ENCODE assay signal across 1 cellular context in the genomic region with DNA sequence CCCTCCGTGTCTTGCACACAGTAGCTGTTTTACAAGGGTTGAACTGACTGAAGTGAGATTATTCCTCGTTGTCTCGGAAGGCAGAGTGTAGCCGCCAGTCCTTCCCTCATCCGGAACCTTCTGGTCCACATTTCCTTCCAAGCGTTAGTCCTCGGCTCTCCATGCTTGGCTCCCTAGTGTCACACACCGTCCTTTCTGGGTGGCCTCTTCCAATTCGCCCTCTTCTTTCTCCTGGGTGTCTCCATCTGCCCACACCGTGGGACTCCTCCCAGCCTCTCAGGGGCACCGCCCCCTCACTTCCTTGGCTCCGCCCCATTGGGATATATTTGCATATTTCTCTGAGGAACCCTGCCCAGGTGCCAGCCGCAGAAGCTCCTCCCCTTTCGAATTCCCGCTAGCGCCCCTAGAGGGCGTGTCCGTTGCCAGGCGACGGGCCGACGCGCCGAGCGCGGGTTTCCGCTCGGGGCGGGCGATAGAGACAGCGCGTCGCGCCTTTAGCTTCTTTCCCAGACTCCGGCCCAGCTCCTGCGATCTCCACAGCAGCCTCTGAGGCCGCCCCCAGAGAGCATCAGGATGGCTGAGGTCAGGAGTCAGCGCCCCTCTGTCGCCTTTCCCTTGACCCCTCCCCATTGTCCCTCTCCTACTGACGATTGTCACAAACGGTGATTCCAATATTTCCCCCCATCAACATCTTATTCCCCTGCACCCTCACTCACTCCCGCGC.
TF ChIP-seq lines count a peak whose summit lies in the region.

A gene with protein sequence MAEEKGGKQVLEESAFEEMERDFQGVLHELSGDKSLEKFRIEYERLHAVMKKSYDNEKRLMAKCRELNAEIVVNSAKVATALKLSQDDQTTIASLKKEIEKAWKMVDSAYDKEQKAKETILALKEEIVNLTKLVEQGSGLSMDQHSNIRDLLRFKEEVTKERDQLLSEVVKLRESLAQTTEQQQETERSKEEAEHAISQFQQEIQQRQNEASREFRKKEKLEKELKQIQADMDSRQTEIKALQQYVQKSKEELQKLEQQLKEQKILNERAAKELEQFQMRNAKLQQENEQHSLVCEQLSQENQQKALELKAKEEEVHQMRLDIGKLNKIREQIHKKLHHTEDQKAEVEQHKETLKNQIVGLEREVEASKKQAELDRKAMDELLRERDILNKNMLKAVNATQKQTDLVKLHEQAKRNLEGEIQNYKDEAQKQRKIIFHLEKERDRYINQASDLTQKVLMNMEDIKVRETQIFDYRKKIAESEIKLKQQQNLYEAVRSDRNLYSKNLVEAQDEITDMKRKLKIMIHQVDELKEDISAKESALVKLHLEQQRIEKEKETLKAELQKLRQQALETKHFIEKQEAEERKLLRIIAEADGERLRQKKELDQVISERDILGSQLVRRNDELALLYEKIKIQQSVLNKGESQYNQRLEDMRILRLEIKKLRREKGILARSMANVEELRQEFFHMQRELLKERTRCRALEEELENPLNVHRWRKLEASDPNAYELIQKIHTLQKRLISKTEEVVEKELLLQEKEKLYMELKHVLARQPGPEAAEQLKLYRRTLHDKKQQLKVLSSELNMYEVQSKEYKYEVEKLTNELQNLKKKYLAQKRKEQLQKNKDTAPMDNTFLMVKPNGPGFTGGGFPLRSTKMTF (plus strand): TSS at position 509 of the 724 bp plus-strand sequence. CDS start 65 bp downstream, at position 574.

TF ChIP-seq in HepG2, 621 proteins besides CTCF, POLR2A, EP300 and RAD21 (continued from another document and continues in another):
- TF ChIP-seq GABPA (IDR thresholded peaks at IDR 0.05; ENCODE audit: low read depth, low read length), result no peak
- TF ChIP-seq GABPA (CRISPR knock-in tag; IDR thresholded peaks at IDR 0.05; ENCODE audit: low read depth), result peak; percentile 43; the same call in 1 of the 2 replicates
- 0 out of 2 replicates have a peak, but pooled peaks have one; percentile 30 for TF ChIP-seq KDM5B (CRISPR knock-in tag; IDR thresholded peaks at IDR 0.05; ENCODE audit: borderline replicate concordance)
- TF ChIP-seq, protein P1, sequence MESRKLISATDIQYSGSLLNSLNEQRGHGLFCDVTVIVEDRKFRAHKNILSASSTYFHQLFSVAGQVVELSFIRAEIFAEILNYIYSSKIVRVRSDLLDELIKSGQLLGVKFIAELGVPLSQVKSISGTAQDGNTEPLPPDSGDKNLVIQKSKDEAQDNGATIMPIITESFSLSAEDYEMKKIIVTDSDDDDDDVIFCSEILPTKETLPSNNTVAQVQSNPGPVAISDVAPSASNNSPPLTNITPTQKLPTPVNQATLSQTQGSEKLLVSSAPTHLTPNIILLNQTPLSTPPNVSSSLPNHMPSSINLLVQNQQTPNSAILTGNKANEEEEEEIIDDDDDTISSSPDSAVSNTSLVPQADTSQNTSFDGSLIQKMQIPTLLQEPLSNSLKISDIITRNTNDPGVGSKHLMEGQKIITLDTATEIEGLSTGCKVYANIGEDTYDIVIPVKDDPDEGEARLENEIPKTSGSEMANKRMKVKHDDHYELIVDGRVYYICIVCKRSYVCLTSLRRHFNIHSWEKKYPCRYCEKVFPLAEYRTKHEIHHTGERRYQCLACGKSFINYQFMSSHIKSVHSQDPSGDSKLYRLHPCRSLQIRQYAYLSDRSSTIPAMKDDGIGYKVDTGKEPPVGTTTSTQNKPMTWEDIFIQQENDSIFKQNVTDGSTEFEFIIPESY (CRISPR knock-in tag; IDR thresholded peaks at IDR 0.05), result peak; percentile 85
- no peak for TF ChIP-seq ZBTB20 (CRISPR knock-in tag; IDR thresholded peaks at IDR 0.05; ENCODE audit: borderline replicate concordance, low read depth)
- TF ChIP-seq ZNF607 (CRISPR knock-in tag; IDR thresholded peaks at IDR 0.05; ENCODE audit: borderline replicate concordance), result no peak
- no peak for TF ChIP-seq ZNF556 (CRISPR knock-in tag; IDR thresholded peaks at IDR 0.05; ENCODE audit: borderline replicate concordance)
- TF ChIP-seq SOX5 (CRISPR knock-in tag; IDR thresholded peaks at IDR 0.05; ENCODE audit: borderline replicate concordance), result no peak
- no peak for TF ChIP-seq ZSCAN20 (CRISPR knock-in tag; IDR thresholded peaks at IDR 0.05; ENCODE audit: borderline replicate concordance)
- TF ChIP-seq ZFX (CRISPR knock-in tag; IDR thresholded peaks at IDR 0.05; ENCODE audit: low read depth), result no peak
- TF ChIP-seq ZMYM3 (CRISPR knock-in tag; IDR thresholded peaks at IDR 0.05), result no peak
- no peak for TF ChIP-seq SMAD1 (CRISPR knock-in tag; IDR thresholded peaks at IDR 0.05; ENCODE audit: borderline replicate concordance, low read depth)
- TF ChIP-seq, protein P2, sequence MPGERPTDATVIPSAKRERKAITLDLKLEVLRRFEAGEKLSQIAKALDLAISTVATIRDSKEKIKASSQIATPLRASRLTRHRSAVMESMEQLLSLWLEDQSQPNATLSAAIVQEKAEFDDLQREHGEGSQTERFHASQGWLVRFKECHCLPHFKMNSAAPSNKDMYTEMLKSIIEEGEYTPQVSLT (CRISPR knock-in tag; IDR thresholded peaks at IDR 0.05; ENCODE audit: borderline replicate concordance, low read depth), result no peak
- TF ChIP-seq PAX8 (CRISPR knock-in tag; IDR thresholded peaks at IDR 0.05; ENCODE audit: borderline replicate concordance), result no peak
- TF ChIP-seq ARNT (IDR thresholded peaks at IDR 0.05), result no peak
- TF ChIP-seq, protein P3, sequence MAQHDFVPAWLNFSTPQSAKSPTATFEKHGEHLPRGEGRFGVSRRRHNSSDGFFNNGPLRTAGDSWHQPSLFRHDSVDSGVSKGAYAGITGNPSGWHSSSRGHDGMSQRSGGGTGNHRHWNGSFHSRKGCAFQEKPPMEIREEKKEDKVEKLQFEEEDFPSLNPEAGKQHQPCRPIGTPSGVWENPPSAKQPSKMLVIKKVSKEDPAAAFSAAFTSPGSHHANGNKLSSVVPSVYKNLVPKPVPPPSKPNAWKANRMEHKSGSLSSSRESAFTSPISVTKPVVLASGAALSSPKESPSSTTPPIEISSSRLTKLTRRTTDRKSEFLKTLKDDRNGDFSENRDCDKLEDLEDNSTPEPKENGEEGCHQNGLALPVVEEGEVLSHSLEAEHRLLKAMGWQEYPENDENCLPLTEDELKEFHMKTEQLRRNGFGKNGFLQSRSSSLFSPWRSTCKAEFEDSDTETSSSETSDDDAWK (CRISPR knock-in tag; IDR thresholded peaks at IDR 0.05), result no peak
- peak; percentile 85 for TF ChIP-seq RFX1 (IDR thresholded peaks at IDR 0.05)
- peak; percentile 92 for TF ChIP-seq RFX3 (CRISPR knock-in tag; IDR thresholded peaks at IDR 0.05)
- TF ChIP-seq ZNF790 (CRISPR knock-in tag; IDR thresholded peaks at IDR 0.05; ENCODE audit: borderline replicate concordance), result no peak
- TF ChIP-seq GTF2F1 (IDR thresholded peaks at IDR 0.05; ENCODE audit: low read length), result no peak
- TF ChIP-seq ZNF768 (CRISPR knock-in tag; IDR thresholded peaks at IDR 0.05), result no peak
- TF ChIP-seq, protein P4, sequence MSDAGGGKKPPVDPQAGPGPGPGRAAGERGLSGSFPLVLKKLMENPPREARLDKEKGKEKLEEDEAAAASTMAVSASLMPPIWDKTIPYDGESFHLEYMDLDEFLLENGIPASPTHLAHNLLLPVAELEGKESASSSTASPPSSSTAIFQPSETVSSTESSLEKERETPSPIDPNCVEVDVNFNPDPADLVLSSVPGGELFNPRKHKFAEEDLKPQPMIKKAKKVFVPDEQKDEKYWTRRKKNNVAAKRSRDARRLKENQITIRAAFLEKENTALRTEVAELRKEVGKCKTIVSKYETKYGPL (CRISPR knock-in tag; IDR thresholded peaks at IDR 0.05), result no peak
- no peak for TF ChIP-seq ZNF451 (CRISPR knock-in tag; IDR thresholded peaks at IDR 0.05)
- TF ChIP-seq, protein P5, sequence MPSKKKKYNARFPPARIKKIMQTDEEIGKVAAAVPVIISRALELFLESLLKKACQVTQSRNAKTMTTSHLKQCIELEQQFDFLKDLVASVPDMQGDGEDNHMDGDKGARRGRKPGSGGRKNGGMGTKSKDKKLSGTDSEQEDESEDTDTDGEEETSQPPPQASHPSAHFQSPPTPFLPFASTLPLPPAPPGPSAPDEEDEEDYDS (CRISPR knock-in tag; IDR thresholded peaks at IDR 0.05), result no peak
- TF ChIP-seq JDP2 (CRISPR knock-in tag; IDR thresholded peaks at IDR 0.05; ENCODE audit: borderline replicate concordance), result no peak
- TF ChIP-seq, protein P6, sequence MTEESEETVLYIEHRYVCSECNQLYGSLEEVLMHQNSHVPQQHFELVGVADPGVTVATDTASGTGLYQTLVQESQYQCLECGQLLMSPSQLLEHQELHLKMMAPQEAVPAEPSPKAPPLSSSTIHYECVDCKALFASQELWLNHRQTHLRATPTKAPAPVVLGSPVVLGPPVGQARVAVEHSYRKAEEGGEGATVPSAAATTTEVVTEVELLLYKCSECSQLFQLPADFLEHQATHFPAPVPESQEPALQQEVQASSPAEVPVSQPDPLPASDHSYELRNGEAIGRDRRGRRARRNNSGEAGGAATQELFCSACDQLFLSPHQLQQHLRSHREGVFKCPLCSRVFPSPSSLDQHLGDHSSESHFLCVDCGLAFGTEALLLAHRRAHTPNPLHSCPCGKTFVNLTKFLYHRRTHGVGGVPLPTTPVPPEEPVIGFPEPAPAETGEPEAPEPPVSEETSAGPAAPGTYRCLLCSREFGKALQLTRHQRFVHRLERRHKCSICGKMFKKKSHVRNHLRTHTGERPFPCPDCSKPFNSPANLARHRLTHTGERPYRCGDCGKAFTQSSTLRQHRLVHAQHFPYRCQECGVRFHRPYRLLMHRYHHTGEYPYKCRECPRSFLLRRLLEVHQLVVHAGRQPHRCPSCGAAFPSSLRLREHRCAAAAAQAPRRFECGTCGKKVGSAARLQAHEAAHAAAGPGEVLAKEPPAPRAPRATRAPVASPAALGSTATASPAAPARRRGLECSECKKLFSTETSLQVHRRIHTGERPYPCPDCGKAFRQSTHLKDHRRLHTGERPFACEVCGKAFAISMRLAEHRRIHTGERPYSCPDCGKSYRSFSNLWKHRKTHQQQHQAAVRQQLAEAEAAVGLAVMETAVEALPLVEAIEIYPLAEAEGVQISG (CRISPR knock-in tag; IDR thresholded peaks at IDR 0.05), result no peak
- no peak for TF ChIP-seq TAF15 (IDR thresholded peaks at IDR 0.05; ENCODE audit: low read depth, low read length, poor library complexity, severe bottlenecking)
- no peak for TF ChIP-seq GATAD1 (CRISPR knock-in tag; IDR thresholded peaks at IDR 0.05)
- TF ChIP-seq ZFP82 (CRISPR knock-in tag; IDR thresholded peaks at IDR 0.05; ENCODE audit: borderline replicate concordance), result no peak
- no peak for TF ChIP-seq HDAC6 (IDR thresholded peaks at IDR 0.05; ENCODE audit: low read depth, low read length)
- no peak for TF ChIP-seq CHD4 (IDR thresholded peaks at IDR 0.05; ENCODE audit: borderline replicate concordance, low read length)
- TF ChIP-seq ZNF343 (CRISPR knock-in tag; IDR thresholded peaks at IDR 0.05), result no peak
- TF ChIP-seq, protein P7, sequence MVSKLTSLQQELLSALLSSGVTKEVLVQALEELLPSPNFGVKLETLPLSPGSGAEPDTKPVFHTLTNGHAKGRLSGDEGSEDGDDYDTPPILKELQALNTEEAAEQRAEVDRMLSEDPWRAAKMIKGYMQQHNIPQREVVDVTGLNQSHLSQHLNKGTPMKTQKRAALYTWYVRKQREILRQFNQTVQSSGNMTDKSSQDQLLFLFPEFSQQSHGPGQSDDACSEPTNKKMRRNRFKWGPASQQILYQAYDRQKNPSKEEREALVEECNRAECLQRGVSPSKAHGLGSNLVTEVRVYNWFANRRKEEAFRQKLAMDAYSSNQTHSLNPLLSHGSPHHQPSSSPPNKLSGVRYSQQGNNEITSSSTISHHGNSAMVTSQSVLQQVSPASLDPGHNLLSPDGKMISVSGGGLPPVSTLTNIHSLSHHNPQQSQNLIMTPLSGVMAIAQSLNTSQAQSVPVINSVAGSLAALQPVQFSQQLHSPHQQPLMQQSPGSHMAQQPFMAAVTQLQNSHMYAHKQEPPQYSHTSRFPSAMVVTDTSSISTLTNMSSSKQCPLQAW (CRISPR knock-in tag; IDR thresholded peaks at IDR 0.05), result peak; percentile 56; the same call in 1 of the 2 replicates
- TF ChIP-seq ZNF431 (CRISPR knock-in tag; IDR thresholded peaks at IDR 0.05; ENCODE audit: borderline replicate concordance, low read depth), result no peak
- no peak for TF ChIP-seq DR1 (CRISPR knock-in tag; IDR thresholded peaks at IDR 0.05)
- peak; percentile 15 for TF ChIP-seq TEAD3 (CRISPR knock-in tag; optimal IDR thresholded peaks at IDR 0.05; ENCODE audit: borderline replicate concordance)
